Comparison of ENCODE assay signal across 5 cellular contexts in genomic region chr16:2180461-2180860, GRCh38. TPM values are rescaled to one million over a fixed set of nuclear protein-coding genes. Genes with fewer than 3 reads are reported as not detected.
"Had no signal": no experiment of that assay in that cellular context is flagged by ENCODE, and none has a peak within 500 bp of the region (broad histone marks: within the 10 kb centered on the region; RNA-seq: fewer than 3 reads in every experiment).

No MANE protein-coding gene starts in this region.

- H3K9me3 Mint-ChIP-seq: IgD-negative memory B cell had no signal

- H3K27me3 Mint-ChIP-seq: IgD-negative memory B cell had no signal

- H3K27ac ChIP-seq: HL-60 had no signal

- H3K27ac Mint-ChIP-seq: IgD-negative memory B cell had no signal

- DNase-seq: GOT3, HCEC 1CT, KG1 had no signal

- H3K4me3 Mint-ChIP-seq: IgD-negative memory B cell had no signal

RNA-seq across cellular contexts. Expression of gene CASKIN1, which starts 15.9 kb away (rescaled TPM):
- polyA plus RNA-seq: IgD-negative memory B cell had no signal
